34 cellular contexts compared by ENCODE assay signal in the genomic region with DNA sequence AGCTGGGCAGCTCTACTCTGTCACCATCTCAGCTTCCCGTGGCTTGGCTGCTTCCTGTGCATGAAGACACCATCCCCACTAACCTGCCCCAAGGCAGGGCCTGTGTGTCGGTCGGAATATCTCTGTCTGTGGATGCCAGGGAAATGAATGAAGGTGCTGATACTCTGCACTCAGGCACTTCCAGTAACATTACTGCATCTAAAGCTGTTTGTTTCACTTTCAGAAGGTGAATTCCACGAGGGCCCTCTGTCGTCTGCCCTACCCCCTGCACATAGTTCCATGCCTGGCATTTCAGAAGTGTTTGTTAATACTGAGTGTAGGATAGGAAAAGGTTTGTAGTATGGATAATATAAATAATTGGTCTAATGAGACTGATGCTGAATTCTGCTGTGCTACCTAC.
"Had no signal": no experiment of that assay in that cellular context is flagged by ENCODE, and none has a peak within 500 bp of the region (broad histone marks: within the 10 kb centered on the region; RNA-seq: fewer than 3 reads in every experiment).

No MANE protein-coding gene starts in this region.

- DNase-seq: Karpas-422, Kasumi-1, MG63, MM.1S, MV-4-11, NCI-H1048, NCI-H1092, NCI-H1092 treated with DMSO at 0.1 percent for 48 hours, NCI-H1105, NCI-H1105 treated with DMSO at 0.1 percent for 48 hours, NCI-H1417, NCI-H1417 treated with DMSO at 0.1 percent for 48 hours, NCI-H1436, NCI-H1436 treated with DMSO at 0.1 percent for 48 hours, NCI-H146, NCI-H1694, NCI-H1694 treated with DMSO at 0.1 percent for 48 hours, NCI-H187, NCI-H187 treated with DMSO at 0.1 percent for 48 hours, NCI-H1930, NCI-H2029, NCI-H2029 treated with DMSO at 0.1 percent for 48 hours, NCI-H2081, NCI-H2081 treated with DMSO at 0.1 percent for 48 hours, NCI-H2107, NCI-H2171, NCI-H2171 treated with DMSO at 0.1 percent for 48 hours, NCI-H2227 treated with DMSO at 0.1 percent for 48 hours, NCI-H226, NCI-H345, NCI-H446, NCI-H446 treated with DMSO at 0.1 percent for 48 hours, NCI-H510A had no signal

- H3K36me3 ChIP-seq: MG63 had no signal

- H3K4me3 ChIP-seq: MG63 had no signal

- H3K27ac ChIP-seq: KMS-11 had no signal

- H3K4me2 ChIP-seq: KMS-11 had no signal

- H3K9ac ChIP-seq: KMS-11 had no signal

- H3K27me3 ChIP-seq: MG63 had no signal

- H3K9me3 ChIP-seq: MG63 had no signal
